ENCODE assay signal across 26 cellular contexts in the genomic region with DNA sequence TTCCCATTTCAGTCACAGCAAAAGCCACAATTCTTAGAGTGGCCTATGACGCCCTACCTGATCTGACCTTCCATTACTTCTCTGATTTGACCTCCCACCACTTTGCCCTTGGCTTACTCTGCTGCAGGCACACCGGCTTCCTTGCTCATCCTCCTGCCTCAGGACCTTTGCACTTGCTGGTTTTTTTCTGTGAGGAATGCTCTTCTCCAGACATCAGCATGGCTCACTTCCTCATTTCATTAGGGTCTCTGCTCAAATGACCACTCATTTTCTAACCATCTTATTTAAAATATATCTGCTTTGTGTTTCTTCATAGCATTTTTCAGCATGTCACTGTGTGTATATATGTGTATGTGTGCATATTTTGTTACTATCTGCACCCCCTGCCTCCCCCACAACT.
"Had no signal": no experiment of that assay in that cellular context is flagged by ENCODE, and none has a peak within 500 bp of the region (broad histone marks: within the 10 kb centered on the region; RNA-seq: fewer than 3 reads in every experiment).

No MANE protein-coding gene starts in this region.

- ATAC-seq: esophagus mucosa; gastrocnemius medialis; lower lobe of right lung; naive thymus-derived CD8-positive, alpha-beta T cell; sciatic nerve; stimulated activated effector memory CD8-positive, alpha-beta T cell treated with anti-CD3 and anti-CD28 coated beads, Interleukin-12 subunit alpha, Interleukin-12 subunit beta, amount 100 ng/mL, for 72 hours had no signal

- DNase-seq: effector CD8-positive, alpha-beta T cell; endodermal cell; foreskin fibroblast; gastrocnemius medialis; head of caudate nucleus; left ventricle myocardium superior; lower lobe of right lung; naive thymus-derived CD8-positive, alpha-beta T cell; nephron progenitor cell; nucleus accumbens; stimulated activated CD4-positive, alpha-beta T cell treated with anti-CD3 and anti-CD28 coated beads, Interleukin-12 subunit alpha, Interleukin-12 subunit beta, amount 100 ng/mL, for 4 hours; stimulated activated CD4-positive, alpha-beta T cell treated with anti-CD3 and anti-CD28 coated beads, Interleukin-2, amount 100 ng/mL, for 24 hours; stimulated activated CD4-positive, alpha-beta T cell treated with anti-CD3 and anti-CD28 coated beads, Interleukin-4, amount 100 ng/mL, for 24 hours; stimulated activated naive CD4-positive, alpha-beta T cell treated with Interleukin-2 at 50 U/mL for 16 hours; stomach; thyroid gland; trophoblast cell had no signal

- H3K27me3 ChIP-seq: gastrocnemius medialis, right atrium auricular region, stomach, thyroid gland, vagina had no signal

- H3K4me1 ChIP-seq: gastrocnemius medialis, lower lobe of right lung, prostate gland, right atrium auricular region, stomach, thyroid gland, vagina had no signal

- H3K36me3 ChIP-seq: gastrocnemius medialis, lower lobe of right lung, prostate gland, right atrium auricular region, stomach, thyroid gland, vagina had no signal

- FAIRE-seq: keratinocyte had no signal

- H3K9me3 ChIP-seq: gastrocnemius medialis, lower lobe of right lung, prostate gland, right atrium auricular region, stomach, thyroid gland, vagina had no signal

- H3K27ac ChIP-seq: epithelial cell of prostate, gastrocnemius medialis, lower lobe of right lung, prostate gland, right atrium auricular region, stomach, thyroid gland, vagina had no signal

- H3K4me3 ChIP-seq: gastrocnemius medialis, lower lobe of right lung, prostate gland, right atrium auricular region, smooth muscle cell, stomach, thyroid gland, vagina had no signal

- H3K4me2 ChIP-seq: smooth muscle cell had no signal
